1 cellular context compared by ENCODE assay signal in genomic region chr1:17564458-17565393, GRCh38.
A peak's percentile ranks its signal among the peaks of the same experiment; 100 is the strongest.
TF ChIP-seq lines count a peak whose summit lies in the region.

No MANE protein-coding gene starts in this region.

TF ChIP-seq in HepG2, 621 proteins besides CTCF, POLR2A, EP300 and RAD21 (continued from another document and continues in another):
- TF ChIP-seq CEBPZ (IDR thresholded peaks at IDR 0.05; ENCODE audit: low read length), result no peak
- no peak for TF ChIP-seq ZSCAN9 (CRISPR knock-in tag; IDR thresholded peaks at IDR 0.05; ENCODE audit: borderline replicate concordance)
- TF ChIP-seq SCMH1 (CRISPR knock-in tag; IDR thresholded peaks at IDR 0.05; ENCODE audit: borderline replicate concordance), result no peak
- TF ChIP-seq HOXA7 (CRISPR knock-in tag; IDR thresholded peaks at IDR 0.05), result no peak
- no peak for TF ChIP-seq HMGXB4 (CRISPR knock-in tag; IDR thresholded peaks at IDR 0.05; ENCODE audit: borderline replicate concordance in 1 of 2, low read depth in 1 of 2)
- no peak for TF ChIP-seq ZNF891 (CRISPR knock-in tag; IDR thresholded peaks at IDR 0.05)
- TF ChIP-seq ZNF256 (CRISPR knock-in tag; conservative IDR thresholded peaks at IDR 0.05), result no peak
- no peak for TF ChIP-seq ZNF501 (CRISPR knock-in tag; IDR thresholded peaks at IDR 0.05)
- no peak; the same call in 1 of the 2 replicates for TF ChIP-seq ZBTB3 (CRISPR knock-in tag; IDR thresholded peaks at IDR 0.05; ENCODE audit: borderline replicate concordance, low read depth)
- no peak for TF ChIP-seq RBM39 (IDR thresholded peaks at IDR 0.05; ENCODE audit: low read depth, low read length, poor library complexity, severe bottlenecking)
- TF ChIP-seq ZBTB7A (CRISPR knock-in tag; IDR thresholded peaks at IDR 0.05), result peak; percentile 55; the same call in 1 of the 2 replicates
- no peak for TF ChIP-seq PRDM15 (CRISPR knock-in tag; IDR thresholded peaks at IDR 0.05)
- TF ChIP-seq ZBTB46 (CRISPR knock-in tag; IDR thresholded peaks at IDR 0.05; ENCODE audit: borderline replicate concordance), result no peak
- TF ChIP-seq CREB3 (CRISPR knock-in tag; IDR thresholded peaks at IDR 0.05), result no peak
- TF ChIP-seq LBX2 (CRISPR knock-in tag; IDR thresholded peaks at IDR 0.05; ENCODE audit: borderline replicate concordance), result no peak; the same call in 1 of the 2 replicates
- TF ChIP-seq TCF12 (IDR thresholded peaks at IDR 0.05), result no peak
- no peak for TF ChIP-seq TCF12 (CRISPR knock-in tag; IDR thresholded peaks at IDR 0.05)
- TF ChIP-seq TRIM22 (IDR thresholded peaks at IDR 0.05), result no peak
- no peak for TF ChIP-seq SRSF1 (optimal IDR thresholded peaks at IDR 0.05; ENCODE audit: low read depth, low read length)
- no peak for TF ChIP-seq ZFP41 (CRISPR knock-in tag; IDR thresholded peaks at IDR 0.05; ENCODE audit: borderline replicate concordance)
- TF ChIP-seq WIZ (CRISPR knock-in tag; IDR thresholded peaks at IDR 0.05), result no peak
- TF ChIP-seq ZNF644 (CRISPR knock-in tag; IDR thresholded peaks at IDR 0.05; ENCODE audit: low read depth), result no peak
- no peak for TF ChIP-seq HMGA1 (CRISPR knock-in tag; conservative IDR thresholded peaks at IDR 0.05)
- peak; percentile 63 for TF ChIP-seq NR2F6 (IDR thresholded peaks at IDR 0.05)
- peak; percentile 80 for TF ChIP-seq NR2F6 (CRISPR knock-in tag; IDR thresholded peaks at IDR 0.05)
- no peak for TF ChIP-seq MZF1 (CRISPR knock-in tag; IDR thresholded peaks at IDR 0.05; ENCODE audit: borderline replicate concordance)
- no peak for TF ChIP-seq NFYC (CRISPR knock-in tag; IDR thresholded peaks at IDR 0.05)
- TF ChIP-seq POLR2AphosphoS2 (IDR thresholded peaks at IDR 0.05; ENCODE audit: low read depth, low read length), result no peak
- 0 out of 2 replicates have a peak, but pooled peaks have one; percentile 65 for TF ChIP-seq ZBTB37 (CRISPR knock-in tag; IDR thresholded peaks at IDR 0.05)
- no peak for TF ChIP-seq ZKSCAN1 (IDR thresholded peaks at IDR 0.05; ENCODE audit: low read length)
- TF ChIP-seq ZNF639 (CRISPR knock-in tag; conservative IDR thresholded peaks at IDR 0.05), result no peak
- no peak for TF ChIP-seq ZNF44 (CRISPR knock-in tag; IDR thresholded peaks at IDR 0.05)
- no peak for TF ChIP-seq ZNF296 (CRISPR knock-in tag; conservative IDR thresholded peaks at IDR 0.05)
- no peak; the same call in 1 of the 2 replicates for TF ChIP-seq GLI4 (CRISPR knock-in tag; IDR thresholded peaks at IDR 0.05; ENCODE audit: borderline replicate concordance)
- no peak for TF ChIP-seq SETDB1 (CRISPR knock-in tag; IDR thresholded peaks at IDR 0.05; ENCODE audit: borderline replicate concordance)
- no peak for TF ChIP-seq ZNF782 (CRISPR knock-in tag; IDR thresholded peaks at IDR 0.05; ENCODE audit: borderline replicate concordance)
- TF ChIP-seq ARNT (IDR thresholded peaks at IDR 0.05), result no peak
- TF ChIP-seq HOMEZ (CRISPR knock-in tag; IDR thresholded peaks at IDR 0.05; ENCODE audit: low read depth), result no peak
- no peak for TF ChIP-seq ZNF10 (CRISPR knock-in tag; IDR thresholded peaks at IDR 0.05; ENCODE audit: borderline replicate concordance, low read depth)
- peak; percentile 74; the same call in 1 of the 2 replicates for TF ChIP-seq ZNF772 (CRISPR knock-in tag; IDR thresholded peaks at IDR 0.05)
- TF ChIP-seq ZNF24 (IDR thresholded peaks at IDR 0.05), result no peak
- TF ChIP-seq GATAD1 (CRISPR knock-in tag; IDR thresholded peaks at IDR 0.05), result no peak
